ENCODE assay signal across 24 cellular contexts in genomic region chr5:52605317-52605991, GRCh38.
"Had no signal": no experiment of that assay in that cellular context is flagged by ENCODE, and none has a peak within 500 bp of the region (broad histone marks: within the 10 kb centered on the region; RNA-seq: fewer than 3 reads in every experiment).

No MANE protein-coding gene starts in this region.

- H3K4me3 Mint-ChIP-seq: activated B cell treated with CpG ODN at 0.5 μM for 24 hours; activated CD4-positive, alpha-beta memory T cell treated with anti-CD3 and anti-CD28 coated beads for 36 hours; activated naive CD4-positive, alpha-beta T cell treated with anti-CD3 and anti-CD28 coated beads, Interleukin-2, amount 10 ng/mL, durations not matched to agents 7 days and 5 days; dendritic cell treated with granulocyte-macrophage colony-stimulating factor and Interleukin-4, amounts not matched to agents 40 ng/mL and 50 ng/mL, for 4 days; memory B cell; nephron progenitor cell; stimulated activated memory B cell treated with anti-CD40 and anti-IgM and Interleukin-4, amounts not matched to agents 10 μg/mL and 1 μg/mL and 100 μg/mL, for 72 hours; T-helper 1 cell treated with Interleukin-12 subunit alpha and Interleukin-12 subunit beta and Interleukin-4 antibody, amounts not matched to agents 30 μg/mL and 1 μg/mL, for 36 hours had no signal

- H3K4me1 ChIP-seq: gastroesophageal sphincter, heart left ventricle, uterus had no signal

- ATAC-seq: body of pancreas, gastroesophageal sphincter, heart left ventricle, left cardiac atrium, right lobe of liver had no signal

- H3K9me3 Mint-ChIP-seq: activated CD4-positive, alpha-beta memory T cell treated with anti-CD3 and anti-CD28 coated beads for 36 hours; activated naive CD4-positive, alpha-beta T cell treated with anti-CD3 and anti-CD28 coated beads, Interleukin-2, amount 10 ng/mL, durations not matched to agents 7 days and 5 days; nephron progenitor cell; T-helper 1 cell treated with Interleukin-12 subunit alpha and Interleukin-12 subunit beta and Interleukin-4 antibody, amounts not matched to agents 30 μg/mL and 1 μg/mL, for 36 hours had no signal

- H3K36me3 Mint-ChIP-seq: activated CD4-positive, alpha-beta memory T cell treated with anti-CD3 and anti-CD28 coated beads for 36 hours; activated naive CD4-positive, alpha-beta T cell treated with anti-CD3 and anti-CD28 coated beads, Interleukin-2, amount 10 ng/mL, durations not matched to agents 7 days and 5 days; memory B cell; stimulated activated memory B cell treated with anti-CD40 and anti-IgM and Interleukin-4, amounts not matched to agents 10 μg/mL and 1 μg/mL and 100 μg/mL, for 72 hours had no signal

- DNase-seq: activated B cell treated with CpG ODN at 0.5 μM for 24 hours; activated CD4-positive, alpha-beta memory T cell treated with anti-CD3 and anti-CD28 coated beads for 36 hours; activated CD4-positive, alpha-beta T cell treated with anti-CD3 and anti-CD28 coated beads for 48 hours; activated naive CD4-positive, alpha-beta T cell treated with anti-CD3 and anti-CD28 coated beads, Interleukin-2, amount 10 ng/mL, durations not matched to agents 7 days and 5 days; activated T-cell treated with anti-CD3 and anti-CD28 coated beads, Interleukin-2, amount 50 U/mL, for 48 hours; body of pancreas; effector CD8-positive, alpha-beta T cell; erythroblast; heart left ventricle; islet precursor cell; left cardiac atrium; nephron progenitor cell; nucleus accumbens; right lobe of liver; stimulated activated CD4-positive, alpha-beta T cell treated with anti-CD3 and anti-CD28 coated beads, Interleukin-2, amount 100 ng/mL, for 24 hours; T1000; transverse colon; uterus had no signal

- H3K27ac Mint-ChIP-seq: activated B cell treated with CpG ODN at 0.5 μM for 24 hours; activated CD4-positive, alpha-beta memory T cell treated with anti-CD3 and anti-CD28 coated beads for 36 hours; activated naive CD4-positive, alpha-beta T cell treated with anti-CD3 and anti-CD28 coated beads, Interleukin-2, amount 10 ng/mL, durations not matched to agents 7 days and 5 days; dendritic cell treated with granulocyte-macrophage colony-stimulating factor and Interleukin-4, amounts not matched to agents 40 ng/mL and 50 ng/mL, for 4 days; memory B cell; nephron progenitor cell; stimulated activated memory B cell treated with anti-CD40 and anti-IgM and Interleukin-4, amounts not matched to agents 10 μg/mL and 1 μg/mL and 100 μg/mL, for 72 hours; T-helper 1 cell treated with Interleukin-12 subunit alpha and Interleukin-12 subunit beta and Interleukin-4 antibody, amounts not matched to agents 30 μg/mL and 1 μg/mL, for 36 hours had no signal

- H3K9me3 ChIP-seq: body of pancreas, gastroesophageal sphincter, heart left ventricle, right lobe of liver, transverse colon, uterus had no signal

- H3K36me3 ChIP-seq: gastroesophageal sphincter, heart left ventricle, right lobe of liver, transverse colon, uterus had no signal

- H3K4me1 Mint-ChIP-seq: activated B cell treated with CpG ODN at 0.5 μM for 24 hours; activated naive CD4-positive, alpha-beta T cell treated with anti-CD3 and anti-CD28 coated beads, Interleukin-2, amount 10 ng/mL, durations not matched to agents 7 days and 5 days; memory B cell; stimulated activated memory B cell treated with anti-CD40 and anti-IgM and Interleukin-4, amounts not matched to agents 10 μg/mL and 1 μg/mL and 100 μg/mL, for 72 hours had no signal

- H3K4me3 ChIP-seq: body of pancreas, gastroesophageal sphincter, heart left ventricle, right lobe of liver, skin epidermis, transverse colon, uterus had no signal

- H3K27ac ChIP-seq: body of pancreas, gastroesophageal sphincter, heart left ventricle, right lobe of liver, skin epidermis, transverse colon, uterus had no signal

- H3K27me3 Mint-ChIP-seq: activated B cell treated with CpG ODN at 0.5 μM for 24 hours; activated CD4-positive, alpha-beta memory T cell treated with anti-CD3 and anti-CD28 coated beads for 36 hours; activated naive CD4-positive, alpha-beta T cell treated with anti-CD3 and anti-CD28 coated beads, Interleukin-2, amount 10 ng/mL, durations not matched to agents 7 days and 5 days; dendritic cell treated with granulocyte-macrophage colony-stimulating factor and Interleukin-4, amounts not matched to agents 40 ng/mL and 50 ng/mL, for 4 days; memory B cell; stimulated activated memory B cell treated with anti-CD40 and anti-IgM and Interleukin-4, amounts not matched to agents 10 μg/mL and 1 μg/mL and 100 μg/mL, for 72 hours had no signal
